In genomic region chr11:109073032-109073822, GRCh38 we compare ENCODE assay signal across 32 cellular contexts.
"Had no signal": no experiment of that assay in that cellular context is flagged by ENCODE, and none has a peak within 500 bp of the region (broad histone marks: within the 10 kb centered on the region; RNA-seq: fewer than 3 reads in every experiment).

No MANE protein-coding gene starts in this region.

- H3K36me3 ChIP-seq: brain microvascular endothelial cell, WERI-Rb-1 had no signal

- DNase-seq: activated B cell treated with CpG ODN at 0.5 μM for 24 hours; activated CD4-positive, alpha-beta memory T cell treated with anti-CD3 and anti-CD28 coated beads for 36 hours; activated CD4-positive, alpha-beta T cell treated with anti-CD3 and anti-CD28 coated beads for 48 hours; activated CD8-positive, alpha-beta memory T cell treated with anti-CD3 and anti-CD28 coated beads, Interleukin-2, amount 10 ng/mL, durations not matched to agents 7 days and 5 days; activated CD8-positive, alpha-beta memory T cell treated with anti-CD3 and anti-CD28 coated beads, Interleukin-2, amount 50 U/mL, for 4 hours; activated CD8-positive, alpha-beta T cell treated with anti-CD3 and anti-CD28 coated beads, Interleukin-2, amount 10 ng/mL, durations not matched to agents 7 days and 5 days; activated effector memory CD4-positive, alpha-beta T cell treated with anti-CD3 and anti-CD28 coated beads, Interleukin-2, amount 50 U/mL, for 16 hours; activated naive CD4-positive, alpha-beta T cell treated with anti-CD3 and anti-CD28 coated beads for 36 hours; activated naive CD8-positive, alpha-beta T cell treated with anti-CD3 and anti-CD28 coated beads, Interleukin-2, amount 10 ng/mL, durations not matched to agents 7 days and 5 days; activated T-cell treated with anti-CD3 and anti-CD28 coated beads, Interleukin-2, amount 50 U/mL, for 1 hour; activated T-cell treated with anti-CD3 and anti-CD28 coated beads, Interleukin-2, amount 50 U/mL, for 48 hours; amniotic stem cell; anterior cingulate cortex; brain microvascular endothelial cell; dorsolateral prefrontal cortex; effector memory CD4-positive, alpha-beta T cell; endodermal cell; foreskin fibroblast; head of caudate nucleus; T-helper 1 cell; T-helper 17 cell; T1000; WERI-Rb-1 had no signal

- H3K4me3 Mint-ChIP-seq: activated B cell treated with CpG ODN at 0.5 μM for 24 hours; activated CD4-positive, alpha-beta memory T cell treated with anti-CD3 and anti-CD28 coated beads for 36 hours; activated CD8-positive, alpha-beta memory T cell treated with anti-CD3 and anti-CD28 coated beads, Interleukin-2, amount 10 ng/mL, durations not matched to agents 7 days and 5 days; activated CD8-positive, alpha-beta T cell treated with anti-CD3 and anti-CD28 coated beads, Interleukin-2, amount 10 ng/mL, durations not matched to agents 7 days and 5 days; activated naive CD4-positive, alpha-beta T cell treated with anti-CD3 and anti-CD28 coated beads for 36 hours; activated naive CD4-positive, alpha-beta T cell treated with anti-CD3 and anti-CD28 coated beads, Interleukin-2, amount 50 U/mL, for 24 hours; activated naive CD8-positive, alpha-beta T cell treated with anti-CD3 and anti-CD28 coated beads, Interleukin-2, amount 10 ng/mL, durations not matched to agents 7 days and 5 days; activated T-helper 1 cell treated with anti-CD3 and anti-CD28 coated beads, Interleukin-12 subunit alpha, Interleukin-12 subunit beta, Interleukin-2, Interleukin-4 antibody, amounts not matched to agents 30 ng/mL and 10 ng/mL and 1 ng/mL, durations not matched to agents 14 hours and 24 hours and 36 hours; central memory CD8-positive, alpha-beta T cell; dendritic cell treated with granulocyte-macrophage colony-stimulating factor and Interleukin-4, amounts not matched to agents 40 ng/mL and 50 ng/mL, for 4 days; endodermal cell; T-helper 17 cell; T-helper 2 cell treated with Interferon-gamma antibody and Interleukin-4, amounts not matched to agents 5 μg/mL and 100 μg/mL, for 36 hours had no signal

- H3K27ac Mint-ChIP-seq: activated B cell treated with CpG ODN at 0.5 μM for 24 hours; activated CD4-positive, alpha-beta memory T cell treated with anti-CD3 and anti-CD28 coated beads for 36 hours; activated CD8-positive, alpha-beta memory T cell treated with anti-CD3 and anti-CD28 coated beads, Interleukin-2, amount 10 ng/mL, durations not matched to agents 7 days and 5 days; activated CD8-positive, alpha-beta T cell treated with anti-CD3 and anti-CD28 coated beads, Interleukin-2, amount 10 ng/mL, durations not matched to agents 7 days and 5 days; activated naive CD4-positive, alpha-beta T cell treated with anti-CD3 and anti-CD28 coated beads for 36 hours; activated naive CD4-positive, alpha-beta T cell treated with anti-CD3 and anti-CD28 coated beads, Interleukin-2, amount 50 U/mL, for 24 hours; activated naive CD8-positive, alpha-beta T cell treated with anti-CD3 and anti-CD28 coated beads, Interleukin-2, amount 10 ng/mL, durations not matched to agents 7 days and 5 days; activated T-helper 1 cell treated with anti-CD3 and anti-CD28 coated beads, Interleukin-12 subunit alpha, Interleukin-12 subunit beta, Interleukin-2, Interleukin-4 antibody, amounts not matched to agents 30 ng/mL and 10 ng/mL and 1 ng/mL, durations not matched to agents 14 hours and 24 hours and 36 hours; activated T-helper 2 cell treated with anti-CD3 and anti-CD28 coated beads, Interferon-gamma antibody, Interleukin-2, Interleukin-4, amounts not matched to agents 10 μg/mL and 5 μg/mL and 100 μg/mL, durations not matched to agents 14 hours and 24 hours and 36 hours; dendritic cell treated with granulocyte-macrophage colony-stimulating factor and Interleukin-4, amounts not matched to agents 40 ng/mL and 50 ng/mL, for 4 days; endodermal cell; T-helper 17 cell; T-helper 2 cell treated with Interferon-gamma antibody and Interleukin-4, amounts not matched to agents 5 μg/mL and 100 μg/mL, for 36 hours had no signal

- H3K4me3 ChIP-seq: coronary artery, dorsolateral prefrontal cortex had no signal

- H3K36me3 Mint-ChIP-seq: activated CD4-positive, alpha-beta memory T cell treated with anti-CD3 and anti-CD28 coated beads for 36 hours; activated CD8-positive, alpha-beta memory T cell treated with anti-CD3 and anti-CD28 coated beads, Interleukin-2, amount 10 ng/mL, durations not matched to agents 7 days and 5 days; activated naive CD4-positive, alpha-beta T cell treated with anti-CD3 and anti-CD28 coated beads, Interleukin-2, amount 50 U/mL, for 24 hours had no signal

- ATAC-seq: activated CD4-positive, CD25-positive, alpha-beta regulatory T cell treated with anti-CD3 and anti-CD28 coated beads, Interleukin-2, amount 50 U/mL, for 24 hours; activated CD8-positive, alpha-beta memory T cell treated with anti-CD3 and anti-CD28 coated beads, Interleukin-2, amount 10 ng/mL, durations not matched to agents 7 days and 5 days; activated CD8-positive, alpha-beta T cell treated with anti-CD3 and anti-CD28 coated beads, Interleukin-2, amount 10 ng/mL, durations not matched to agents 7 days and 5 days; esophagus mucosa; T-helper 17 cell had no signal

- H3K27me3 Mint-ChIP-seq: activated B cell treated with CpG ODN at 0.5 μM for 24 hours; activated CD4-positive, alpha-beta memory T cell treated with anti-CD3 and anti-CD28 coated beads for 36 hours; activated CD8-positive, alpha-beta memory T cell treated with anti-CD3 and anti-CD28 coated beads, Interleukin-2, amount 10 ng/mL, durations not matched to agents 7 days and 5 days; central memory CD8-positive, alpha-beta T cell; dendritic cell treated with granulocyte-macrophage colony-stimulating factor and Interleukin-4, amounts not matched to agents 40 ng/mL and 50 ng/mL, for 4 days had no signal

- H3K4me1 Mint-ChIP-seq: activated B cell treated with CpG ODN at 0.5 μM for 24 hours; activated CD8-positive, alpha-beta memory T cell treated with anti-CD3 and anti-CD28 coated beads, Interleukin-2, amount 10 ng/mL, durations not matched to agents 7 days and 5 days; activated naive CD4-positive, alpha-beta T cell treated with anti-CD3 and anti-CD28 coated beads, Interleukin-2, amount 50 U/mL, for 24 hours; activated naive CD8-positive, alpha-beta T cell treated with anti-CD3 and anti-CD28 coated beads, Interleukin-2, amount 10 ng/mL, durations not matched to agents 7 days and 5 days; central memory CD8-positive, alpha-beta T cell; endodermal cell; T-helper 17 cell had no signal

- H3K9me3 Mint-ChIP-seq: activated T-helper 2 cell treated with anti-CD3 and anti-CD28 coated beads, Interferon-gamma antibody, Interleukin-2, Interleukin-4, amounts not matched to agents 10 μg/mL and 5 μg/mL and 100 μg/mL, durations not matched to agents 14 hours and 24 hours and 36 hours had no signal

- H3K27ac ChIP-seq: brain microvascular endothelial cell, coronary artery, WERI-Rb-1 had no signal

- H3K27me3 ChIP-seq: brain microvascular endothelial cell, dorsolateral prefrontal cortex had no signal
